ENCODE assay signal across 16 cellular contexts in genomic region chr1:184698001-184698400, GRCh38. TPM values are rescaled to one million over a fixed set of nuclear protein-coding genes. Genes with fewer than 3 reads are reported as not detected.
DNase-seq lines count a peak whose midpoint lies in the region; ATAC-seq and TF ChIP-seq lines count a peak whose summit lies in the region.
"Had no signal": no experiment of that assay in that cellular context is flagged by ENCODE, and none has a peak within 500 bp of the region (broad histone marks: within the 10 kb centered on the region; RNA-seq: fewer than 3 reads in every experiment).

No MANE protein-coding gene starts in this region.

- H3K4me3 ChIP-seq in adipocyte (ENCODE audit: low read length) (no peak overlapping the region), choroid plexus epithelial cell (ENCODE audit: low read depth, low read length) (no peak overlapping the region)
- H3K4me3 ChIP-seq: BLaER1, GM12878 had no signal

- DNase-seq in CD4-positive, alpha-beta T cell: no peak
- DNase-seq in adipocyte (ENCODE audit: low read depth) (peak; percentile 48), choroid plexus epithelial cell (ENCODE audit: low read depth) (peak; percentile 44), iris pigment epithelial cell (ENCODE audit: low read depth) (peak; percentile 24), nephron progenitor cell (no peak)
- no peak for DNase-seq in activated CD4-positive, alpha-beta T cell treated with anti-CD3 and anti-CD28 coated beads, Interleukin-2, amount 10 ng/mL, durations not matched to agents 24 days and 14 days
- no peak for DNase-seq in activated CD4-positive, CD25-positive, alpha-beta regulatory T cell (lab: John Stamatoyannopoulos, UW)
- DNase-seq: 8988T; Calu3; CD8-positive, alpha-beta T cell; DMS79 treated with DMSO at 0.1 percent for 48 hours; H9 had no signal

- CTCF ChIA-PET in CD4-positive, alpha-beta T cell (lab: Charles Lee): no interaction called here

- no peaks in the 10 kb centered on the region for H3K27me3 Mint-ChIP-seq in CD4-positive, alpha-beta T cell
- no peaks in the 10 kb centered on the region for H3K27me3 Mint-ChIP-seq in activated CD4-positive, alpha-beta T cell treated with anti-CD3 and anti-CD28 coated beads, Interleukin-2, amount 10 ng/mL, durations not matched to agents 24 days and 14 days
- no peaks in the 10 kb centered on the region for H3K27me3 Mint-ChIP-seq in nephron progenitor cell (ENCODE audit: low read depth, poor library complexity)

- H3K9me3 Mint-ChIP-seq in CD4-positive, alpha-beta T cell: no peaks in the 10 kb centered on the region
- H3K9me3 Mint-ChIP-seq in activated CD4-positive, alpha-beta T cell treated with anti-CD3 and anti-CD28 coated beads, Interleukin-2, amount 10 ng/mL, durations not matched to agents 24 days and 14 days: no peaks in the 10 kb centered on the region
- H3K9me3 Mint-ChIP-seq in nephron progenitor cell: no peaks in the 10 kb centered on the region
- H3K9me3 Mint-ChIP-seq: CD14-positive monocyte; CD8-positive, alpha-beta T cell; H9 had no signal

- H3K4me1 ChIP-seq in adipocyte (ENCODE audit: control insufficient read depth, insufficient read depth, low read length): peaks cover 39% of the 10 kb centered on the region
- H3K4me1 ChIP-seq: BLaER1 had no signal

- peaks cover 91% of the 10 kb centered on the region for H3K36me3 Mint-ChIP-seq in CD4-positive, alpha-beta T cell (ENCODE audit: low read depth)
- peaks cover 43% of the 10 kb centered on the region for H3K36me3 Mint-ChIP-seq in activated CD4-positive, alpha-beta T cell treated with anti-CD3 and anti-CD28 coated beads, Interleukin-2, amount 10 ng/mL, durations not matched to agents 24 days and 14 days (ENCODE audit: low read depth)
- peaks cover 10% of the 10 kb centered on the region for H3K36me3 Mint-ChIP-seq in nephron progenitor cell (ENCODE audit: low read depth)

- no peak overlapping the region for H3K27ac ChIP-seq in CD4-positive, alpha-beta T cell (ENCODE audit: low read depth, low read length)
- H3K27ac ChIP-seq: BLaER1 had no signal

- no peak for TF ChIP-seq CTCF in CD4-positive, alpha-beta T cell (IDR thresholded peaks at IDR 0.05)
- no peak for TF ChIP-seq CTCF in choroid plexus epithelial cell (conservative IDR thresholded peaks at IDR 0.05; ENCODE audit: low read depth, low read length)
- TF ChIP-seq CTCF in nephron progenitor cell (IDR thresholded peaks at IDR 0.05): no peak

- no peak for ATAC-seq in CD4-positive, alpha-beta T cell (ENCODE audit: poor library complexity)
- ATAC-seq: CD8-positive, alpha-beta T cell; GM12878; HepG2 had no signal

- H3K9ac ChIP-seq in adipocyte (ENCODE audit: low read length): no peak overlapping the region
- H3K9ac ChIP-seq: BLaER1 had no signal

- POLR2A ChIA-PET in CD4-positive, alpha-beta T cell (lab: Charles Lee): no interaction called here

- peaks cover 58% of the 10 kb centered on the region for H3K36me3 ChIP-seq in adipocyte (ENCODE audit: control insufficient read depth, insufficient read depth, low read length, severe bottlenecking)

- no peak overlapping the region for H3K4me3 Mint-ChIP-seq in CD4-positive, alpha-beta T cell
- no peak overlapping the region for H3K4me3 Mint-ChIP-seq in activated CD4-positive, alpha-beta T cell treated with anti-CD3 and anti-CD28 coated beads, Interleukin-2, amount 10 ng/mL, durations not matched to agents 24 days and 14 days
- H3K4me3 Mint-ChIP-seq in nephron progenitor cell: no peak overlapping the region
- H3K4me3 Mint-ChIP-seq: CD14-positive monocyte; CD8-positive, alpha-beta T cell; H9 had no signal

- intact Hi-C loops in CD4-positive, alpha-beta T cell (cut with DNase I, micrococcal nuclease): loop anchor here in 1 of 2 experiments (10.0 kb wide), 1 partner anchor 623 kb away; no protein-coding TSS in a partner anchor
- intact Hi-C loops in activated CD4-positive, alpha-beta T cell treated with anti-CD3 and anti-CD28 coated beads, Interleukin-2, amount 10 ng/mL, durations not matched to agents 24 days and 14 days (cut with micrococcal nuclease): no loop called here

- H3K4me1 Mint-ChIP-seq in CD4-positive, alpha-beta T cell (ENCODE audit: low read depth): peaks cover 12% of the 10 kb centered on the region
- H3K4me1 Mint-ChIP-seq in activated CD4-positive, alpha-beta T cell treated with anti-CD3 and anti-CD28 coated beads, Interleukin-2, amount 10 ng/mL, durations not matched to agents 24 days and 14 days: peaks cover 4% of the 10 kb centered on the region
- H3K4me1 Mint-ChIP-seq in nephron progenitor cell: no peaks in the 10 kb centered on the region

- no peaks in the 10 kb centered on the region for H3K27me3 ChIP-seq in CD4-positive, alpha-beta T cell (ENCODE audit: control insufficient read depth, insufficient read depth, low read length)
- H3K27me3 ChIP-seq in adipocyte (replicated peaks; ENCODE audit: control insufficient read depth, insufficient read depth, low read length): no peaks in the 10 kb centered on the region
- H3K27me3 ChIP-seq: BLaER1 had no signal

- H3K27ac Mint-ChIP-seq in CD4-positive, alpha-beta T cell: peak overlapping the region; percentile 31
- H3K27ac Mint-ChIP-seq in activated CD4-positive, alpha-beta T cell treated with anti-CD3 and anti-CD28 coated beads, Interleukin-2, amount 10 ng/mL, durations not matched to agents 24 days and 14 days: no peak overlapping the region
- H3K27ac Mint-ChIP-seq in nephron progenitor cell: no peak overlapping the region
- H3K27ac Mint-ChIP-seq: H9 had no signal

- no peaks in the 10 kb centered on the region for H3K9me3 ChIP-seq in CD4-positive, alpha-beta T cell (ENCODE audit: control insufficient read depth, low read length)
- H3K9me3 ChIP-seq in adipocyte (ENCODE audit: control insufficient read depth, low read length): no peaks in the 10 kb centered on the region
- H3K9me3 ChIP-seq: BLaER1 had no signal

RNA-seq across cellular contexts. Expression of gene EDEM3, which starts 56.7 kb away (rescaled TPM):
- total RNA-seq in CD4-positive, alpha-beta T cell: 10 to 100 TPM; 19.9 to 20.0 TPM
- 23.6 and 28.3 TPM in 2 replicates for total RNA-seq in activated CD4-positive, alpha-beta T cell treated with anti-CD3 and anti-CD28 coated beads, Interleukin-2, amount 10 ng/mL, durations not matched to agents 24 days and 14 days

Comparison
In these comparisons a context has a peak if more than half of its experiments do, and no peak if none do; other contexts are left out.
1. DNase-seq: peak in adipocyte (single experiment), choroid plexus epithelial cell (single experiment) and iris pigment epithelial cell (single experiment); none in CD4-positive, alpha-beta T cell (0 of 10), activated CD4-positive, alpha-beta T cell treated with anti-CD3 and anti-CD28 coated beads, Interleukin-2, amount 10 ng/mL, durations not matched to agents 24 days and 14 days (single experiment), activated CD4-positive, CD25-positive, alpha-beta regulatory T cell (0 of 4) and nephron progenitor cell (single experiment).